ENCODE assay signal across 23 cellular contexts in the genomic region with DNA sequence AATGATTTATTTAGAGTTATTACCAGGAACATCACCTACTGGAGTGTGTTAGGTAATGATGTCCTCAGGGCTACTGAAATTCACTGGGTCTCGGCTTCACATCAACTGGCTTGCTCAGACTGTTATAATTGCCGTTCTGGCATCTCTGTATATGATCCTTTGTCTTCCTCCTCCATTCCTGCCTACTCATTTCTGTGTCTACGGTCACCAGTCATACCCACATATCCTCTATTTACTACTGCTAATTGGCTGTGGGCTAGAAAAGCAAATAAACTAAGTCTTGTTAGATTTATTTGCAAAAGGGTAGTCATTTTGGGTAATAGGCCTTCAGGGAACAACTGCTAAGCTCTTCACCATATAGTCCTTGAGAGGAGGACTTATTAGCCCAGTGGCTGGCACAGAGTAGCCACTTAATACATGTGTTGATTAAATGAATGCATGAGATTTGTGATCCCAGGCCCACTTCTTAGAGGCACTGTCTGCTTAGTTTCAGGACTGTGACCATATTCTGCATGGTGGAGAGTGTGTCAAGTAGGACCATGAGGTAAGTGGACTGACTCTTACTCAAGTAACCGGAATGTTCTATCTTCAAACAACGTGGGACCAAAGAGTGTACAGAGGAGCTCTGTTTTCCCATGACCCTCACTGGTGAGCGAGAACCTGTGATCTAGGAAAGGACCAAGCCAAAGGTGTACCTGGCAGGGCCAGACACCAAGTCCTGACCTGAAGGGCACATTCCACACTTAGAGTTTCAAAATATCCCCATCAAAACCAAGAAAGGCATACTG. TPM values are rescaled to one million over a fixed set of nuclear protein-coding genes. Genes with fewer than 3 reads are reported as not detected.
DNase-seq lines count a peak whose midpoint lies in the region; ATAC-seq, FAIRE-seq and TF ChIP-seq lines count a peak whose summit lies in the region.
"Had no signal": no experiment of that assay in that cellular context is flagged by ENCODE, and none has a peak within 500 bp of the region (broad histone marks: within the 10 kb centered on the region; RNA-seq: fewer than 3 reads in every experiment).

No MANE protein-coding gene starts in this region.

- ATAC-seq in WTC11, result no peak
- ATAC-seq in HG02623 (IDR thresholded peaks at IDR 0.05; ENCODE audit: unreplicated experiment), result no peak
- ATAC-seq: body of pancreas, GM12878 had no signal

- H3K4me3 Mint-ChIP-seq in WTC11, result no peak overlapping the region
- H3K4me3 Mint-ChIP-seq: activated CD4-positive, alpha-beta memory T cell treated with anti-CD3 and anti-CD28 coated beads for 36 hours; activated naive CD4-positive, alpha-beta T cell treated with anti-CD3 and anti-CD28 coated beads, Interleukin-2, amount 10 ng/mL, durations not matched to agents 7 days and 5 days had no signal

- TF ChIP-seq CTCF in HEK293 (tag by site-specific recombination; IDR thresholded peaks at IDR 0.05) (no peak), keratinocyte (optimal IDR thresholded peaks at IDR 0.05 in 1 of 3, IDR thresholded peaks at IDR 0.05 in 1 of 3, conservative IDR thresholded peaks at IDR 0.05 in 1 of 3; ENCODE audit: extremely low read depth in 1 of 3, insufficient read depth in 2 of 3, low read length in 3 of 3) (no peak), WTC11 (IDR thresholded peaks at IDR 0.05) (no peak)

- H3K27ac Mint-ChIP-seq in WTC11, result no peak overlapping the region
- H3K27ac Mint-ChIP-seq: activated CD4-positive, alpha-beta memory T cell treated with anti-CD3 and anti-CD28 coated beads for 36 hours; activated naive CD4-positive, alpha-beta T cell treated with anti-CD3 and anti-CD28 coated beads, Interleukin-2, amount 10 ng/mL, durations not matched to agents 7 days and 5 days had no signal

- H3K9me3 ChIP-seq in BLaER1 treated with 17β-estradiol and CSF1 and Interleukin-3, amounts not matched to agents 10 nM and 100 nM (replicated peaks in 1 of 11), result peaks cover 0 to 2% (median 0%) of the 10 kb centered on the region in 11 experiments; a peak in 3 of 22 replicates
- H3K9me3 ChIP-seq in HEK293 (ENCODE audit: control insufficient read depth, insufficient read depth, low read depth, low read length) (no peaks in the 10 kb centered on the region), SK-N-MC (ENCODE audit: low read depth, low read length) (no peaks in the 10 kb centered on the region), keratinocyte (ENCODE audit: control insufficient read depth, low read depth, low read length) (no peaks in the 10 kb centered on the region)
- H3K9me3 ChIP-seq: body of pancreas, left ventricle myocardium inferior, ovary, vagina had no signal

- peaks cover 3% of the 10 kb centered on the region; the same call in 1 of the 2 replicates for H3K36me3 Mint-ChIP-seq in WTC11

- POLR2A ChIA-PET in HEK293 (lab: Yijun Ruan, JAX), result interaction anchor here (1.2 kb wide), 1 partner anchor 13 kb away, joined by 3 read pairs; a partner anchor contains a TSS
- POLR2A ChIA-PET in WTC11 (lab: Charles Lee), result no interaction called here

- H3K79me2 ChIP-seq in keratinocyte (ENCODE audit: control insufficient read depth, insufficient read depth, low read length), result peaks cover 78% of the 10 kb centered on the region

- H3K27me3 Mint-ChIP-seq in WTC11 (ENCODE audit: low read depth), result no peaks in the 10 kb centered on the region
- H3K27me3 Mint-ChIP-seq: activated CD4-positive, alpha-beta memory T cell treated with anti-CD3 and anti-CD28 coated beads for 36 hours; activated naive CD4-positive, alpha-beta T cell treated with anti-CD3 and anti-CD28 coated beads, Interleukin-2, amount 10 ng/mL, durations not matched to agents 7 days and 5 days had no signal

- no peaks in the 10 kb centered on the region for H3K27me3 ChIP-seq in BLaER1 treated with 17β-estradiol and CSF1 and Interleukin-3, amounts not matched to agents 10 nM and 100 nM
- no peaks in the 10 kb centered on the region for H3K27me3 ChIP-seq in keratinocyte (ENCODE audit: control insufficient read depth, extremely low read depth, insufficient read depth, low read length)
- H3K27me3 ChIP-seq: body of pancreas, ovary, vagina had no signal

- H3K9me1 ChIP-seq in keratinocyte (ENCODE audit: control insufficient read depth, extremely low read depth, insufficient read depth, low read length), result peaks cover 2% of the 10 kb centered on the region

- peaks cover 7 to 83% (median 26%) of the 10 kb centered on the region in 11 experiments; a peak in 17 of 22 replicates for H4K20me1 ChIP-seq in BLaER1 treated with 17β-estradiol and CSF1 and Interleukin-3, amounts not matched to agents 10 nM and 100 nM
- peaks cover 4% of the 10 kb centered on the region for H4K20me1 ChIP-seq in keratinocyte (ENCODE audit: control insufficient read depth, extremely low read depth, insufficient read depth, low read length)

- dilution Hi-C loops in keratinocyte (cut with MboI; ENCODE audit: extremely low pct_ligation_motif_present, low sequenced_read_pairs), result no loop called here

- peaks cover 5% of the 10 kb centered on the region for H3K4me1 Mint-ChIP-seq in WTC11

- CTCF ChIA-PET in HEK293 (lab: Yijun Ruan, JAX), result interaction anchor here (0.7 kb wide), 1 partner anchor 48 kb away, joined by 3 read pairs; no protein-coding TSS in a partner anchor
- CTCF ChIA-PET in WTC11 (lab: Charles Lee), result no interaction called here

- FAIRE-seq in keratinocyte (lab: Jason Lieb, UNC), result peak; percentile 79
- FAIRE-seq: GM12878 had no signal

- no peak overlapping the region for H3K9ac ChIP-seq in BLaER1 treated with 17β-estradiol and CSF1 and Interleukin-3, amounts not matched to agents 10 nM and 100 nM
- peak overlapping the region; percentile 70 for H3K9ac ChIP-seq in SK-N-MC (ENCODE audit: insufficient read length)
- H3K9ac ChIP-seq in keratinocyte (ENCODE audit: control insufficient read depth, extremely low read depth, insufficient read depth, low read length), result no peak overlapping the region

- peak; percentile 97 for DNase-seq in SK-N-MC (ENCODE audit: low read depth, low spot score)
- no peak for DNase-seq in keratinocyte (ENCODE audit: low read depth, low spot score)
- no peak for DNase-seq in WTC11 (ENCODE audit: low spot score)
- DNase-seq in DMS53 (lab: John Stamatoyannopoulos, UW), result no peak
- no peak for DNase-seq in activated naive CD4-positive, alpha-beta T cell treated with anti-CD3 and anti-CD28 coated beads, Interleukin-2, amount 50 U/mL, for 16 hours
- DNase-seq: activated CD4-positive, alpha-beta memory T cell treated with anti-CD3 and anti-CD28 coated beads for 36 hours; activated naive CD4-positive, alpha-beta T cell treated with anti-CD3 and anti-CD28 coated beads, Interleukin-2, amount 10 ng/mL, durations not matched to agents 7 days and 5 days; activated T-cell treated with anti-CD3 and anti-CD28 coated beads, Interleukin-2, amount 50 U/mL, for 1 hour; body of pancreas; dermis blood vessel endothelial cell; GF-D8; glutamatergic neuron; left ventricle myocardium inferior; NCI-H187; NCI-H446 treated with DMSO at 0.1 percent for 48 hours; ovary; SHP77; T-helper 1 cell had no signal

- peaks cover 39 to 73% (median 65%) of the 10 kb centered on the region in 10 experiments for H3K4me1 ChIP-seq in BLaER1 treated with 17β-estradiol and CSF1 and Interleukin-3, amounts not matched to agents 10 nM and 100 nM
- H3K4me1 ChIP-seq in HEK293 (ENCODE audit: control insufficient read depth, insufficient read depth, low read length) (no peaks in the 10 kb centered on the region), keratinocyte (ENCODE audit: control insufficient read depth, extremely low read depth, insufficient read depth, low read length) (peaks cover 54% of the 10 kb centered on the region)
- H3K4me1 ChIP-seq: body of pancreas had no signal

- no peaks in the 10 kb centered on the region for H3K9me3 Mint-ChIP-seq in WTC11
- H3K9me3 Mint-ChIP-seq: activated CD4-positive, alpha-beta memory T cell treated with anti-CD3 and anti-CD28 coated beads for 36 hours; activated naive CD4-positive, alpha-beta T cell treated with anti-CD3 and anti-CD28 coated beads, Interleukin-2, amount 10 ng/mL, durations not matched to agents 7 days and 5 days had no signal

- H3K4me3 ChIP-seq in BLaER1 treated with 17β-estradiol and CSF1 and Interleukin-3, amounts not matched to agents 10 nM and 100 nM, result no peak overlapping the region
- H3K4me3 ChIP-seq in HEK293 (ENCODE audit: low read depth, low read length), result no peak overlapping the region
- 0 out of 2 replicates have a peak overlapping the region, but pooled peaks have one; percentile 18 for H3K4me3 ChIP-seq in SK-N-MC
- no peak overlapping the region for H3K4me3 ChIP-seq in keratinocyte (ENCODE audit: control insufficient read depth in 2 of 3, extremely low read depth in 1 of 3, insufficient read depth in 2 of 3, low read depth in 1 of 3, low read length in 3 of 3)
- H3K4me3 ChIP-seq: body of pancreas, GM12878, left ventricle myocardium inferior, ovary, vagina had no signal

- no peak overlapping the region for H2AFZ ChIP-seq in keratinocyte (ENCODE audit: control insufficient read depth, low read length)

- H3K27ac ChIP-seq in BLaER1 treated with 17β-estradiol and CSF1 and Interleukin-3, amounts not matched to agents 10 nM and 100 nM, result peak overlapping the region in 7 of 11 experiments; percentile 8 to 88 (median 48); a peak in 13 of 22 replicates
- H3K27ac ChIP-seq in HEK293 (ENCODE audit: extremely low read depth, low read depth, low read length) (no peak overlapping the region), SK-N-MC (peak overlapping the region; percentile 99), keratinocyte (ENCODE audit: control insufficient read depth, insufficient read depth, low read length) (peak overlapping the region; percentile 91)
- H3K27ac ChIP-seq: body of pancreas, left ventricle myocardium inferior, ovary, vagina had no signal

- H3K4me2 ChIP-seq in BLaER1 treated with 17β-estradiol and CSF1 and Interleukin-3, amounts not matched to agents 10 nM and 100 nM, result peak overlapping the region; percentile 3 to 69 (median 57); a peak in 20 of 22 replicates
- H3K4me2 ChIP-seq in keratinocyte (ENCODE audit: control insufficient read depth, extremely low read depth, insufficient read depth, low read depth, low read length), result peak overlapping the region; percentile 60

- peaks cover 17 to 42% (median 32%) of the 10 kb centered on the region in 11 experiments for H3K36me3 ChIP-seq in BLaER1 treated with 17β-estradiol and CSF1 and Interleukin-3, amounts not matched to agents 10 nM and 100 nM
- H3K36me3 ChIP-seq in HEK293 (ENCODE audit: control insufficient read depth in 2 of 2, insufficient read depth in 1 of 2, low read length in 2 of 2), result peaks cover 0 to 17% of the 10 kb centered on the region in 2 experiments; a peak in 1 of 3 replicates
- peaks cover 12% of the 10 kb centered on the region; the same call in 1 of the 2 replicates for H3K36me3 ChIP-seq in SK-N-MC (ENCODE audit: insufficient read depth, low read length)
- peaks cover 0 to 9% of the 10 kb centered on the region in 2 experiments for H3K36me3 ChIP-seq in keratinocyte (ENCODE audit: control insufficient read depth in 2 of 2, extremely low read depth in 1 of 2, insufficient read depth in 2 of 2, low read length in 2 of 2)
- H3K36me3 ChIP-seq: ovary had no signal

RNA-seq across cellular contexts. Expression of a gene that starts 13.2 kb away (rescaled TPM):
- 151 to 203 TPM (median 162 TPM) in 3 replicates for polyA plus RNA-seq in keratinocyte
- polyA plus RNA-seq in keratinocyte (2011; ENCODE audit: low read depth), result 50.8 TPM
- polyA plus RNA-seq in keratinocyte (2011; cell fraction: cytosol; rRNA removed), result 193 and 216 TPM in 2 replicates
- polyA plus RNA-seq in keratinocyte (2011; cell fraction: nucleus; rRNA removed), result 123 and 154 TPM in 2 replicates
- 68.9 and 89.7 TPM in 2 replicates for polyA plus RNA-seq in keratinocyte (2012; ENCODE audit: low replicate concordance)
- polyA minus RNA-seq in keratinocyte, result 381 to 451 TPM (median 383 TPM) in 3 replicates
- 123 TPM for polyA minus RNA-seq in keratinocyte (2011; cell fraction: cytosol; rRNA and poly(A)+ RNA removed)
- 61.2 and 113 TPM in 2 replicates for polyA minus RNA-seq in keratinocyte (2011; cell fraction: nucleus; rRNA and poly(A)+ RNA removed)
- total RNA-seq in WTC11 (2021), result 57.7 to 59.1 TPM (median 58.0 TPM) in 3 replicates

RNA-seq across cellular contexts. Expression of a gene that starts 13.2 kb away (rescaled TPM):
- polyA plus RNA-seq in keratinocyte, result 75.9 to 94.4 TPM (median 89.3 TPM) in 3 replicates
- 52.6 TPM for polyA plus RNA-seq in keratinocyte (2011; ENCODE audit: low read depth)
- 58.5 and 64.7 TPM in 2 replicates for polyA plus RNA-seq in keratinocyte (2011; cell fraction: cytosol; rRNA removed)
- polyA plus RNA-seq in keratinocyte (2011; cell fraction: nucleus; rRNA removed), result 63.5 and 83.2 TPM in 2 replicates
- polyA plus RNA-seq in keratinocyte (2012; ENCODE audit: low replicate concordance), result 77.0 and 80.2 TPM in 2 replicates
- polyA minus RNA-seq in keratinocyte, result 17.1 to 49.2 TPM (median 30.2 TPM) in 3 replicates
- polyA minus RNA-seq in keratinocyte (2011; cell fraction: cytosol; rRNA and poly(A)+ RNA removed), result 21.9 TPM
- polyA minus RNA-seq in keratinocyte (2011; cell fraction: nucleus; rRNA and poly(A)+ RNA removed), result 19.9 and 28.8 TPM in 2 replicates
- total RNA-seq in WTC11 (2021), result 85.7 to 96.4 TPM (median 93.0 TPM) in 3 replicates
